1 cellular context compared by ENCODE assay signal in the genomic region with DNA sequence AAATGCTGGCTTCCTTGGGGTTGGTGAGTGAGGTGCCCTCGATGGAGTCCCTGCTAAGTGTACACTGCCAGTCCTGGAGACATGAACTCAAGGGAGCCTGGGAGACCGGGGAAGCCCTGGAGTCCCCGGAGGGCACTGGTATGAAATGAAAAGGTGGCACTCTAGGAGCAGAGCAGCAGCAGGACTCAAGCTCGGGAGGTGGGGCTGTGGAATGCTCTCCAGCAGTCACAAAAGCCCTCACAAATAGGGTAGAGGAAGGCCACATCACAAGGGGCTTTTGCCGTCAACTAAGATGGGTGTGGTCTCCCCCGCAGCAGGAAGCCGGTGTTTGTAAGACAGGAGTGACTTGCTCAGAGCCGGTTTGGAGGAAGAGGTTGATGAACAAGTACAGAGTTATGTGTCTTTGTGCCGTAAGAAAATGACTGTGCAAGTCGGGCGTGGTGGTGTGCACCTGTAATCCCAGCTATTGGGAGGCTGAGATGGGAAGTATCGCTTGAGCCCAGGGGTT.
TF ChIP-seq lines count a peak whose summit lies in the region.

No MANE protein-coding gene starts in this region.

TF ChIP-seq in WTC11, 78 proteins besides CTCF, POLR2A, EP300 and RAD21 (continued from another document):
- TF ChIP-seq, protein P1, sequence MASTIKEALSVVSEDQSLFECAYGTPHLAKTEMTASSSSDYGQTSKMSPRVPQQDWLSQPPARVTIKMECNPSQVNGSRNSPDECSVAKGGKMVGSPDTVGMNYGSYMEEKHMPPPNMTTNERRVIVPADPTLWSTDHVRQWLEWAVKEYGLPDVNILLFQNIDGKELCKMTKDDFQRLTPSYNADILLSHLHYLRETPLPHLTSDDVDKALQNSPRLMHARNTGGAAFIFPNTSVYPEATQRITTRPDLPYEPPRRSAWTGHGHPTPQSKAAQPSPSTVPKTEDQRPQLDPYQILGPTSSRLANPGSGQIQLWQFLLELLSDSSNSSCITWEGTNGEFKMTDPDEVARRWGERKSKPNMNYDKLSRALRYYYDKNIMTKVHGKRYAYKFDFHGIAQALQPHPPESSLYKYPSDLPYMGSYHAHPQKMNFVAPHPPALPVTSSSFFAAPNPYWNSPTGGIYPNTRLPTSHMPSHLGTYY (CRISPR knock-in tag; IDR thresholded peaks at IDR 0.05), result no peak
- TF ChIP-seq, protein P2, sequence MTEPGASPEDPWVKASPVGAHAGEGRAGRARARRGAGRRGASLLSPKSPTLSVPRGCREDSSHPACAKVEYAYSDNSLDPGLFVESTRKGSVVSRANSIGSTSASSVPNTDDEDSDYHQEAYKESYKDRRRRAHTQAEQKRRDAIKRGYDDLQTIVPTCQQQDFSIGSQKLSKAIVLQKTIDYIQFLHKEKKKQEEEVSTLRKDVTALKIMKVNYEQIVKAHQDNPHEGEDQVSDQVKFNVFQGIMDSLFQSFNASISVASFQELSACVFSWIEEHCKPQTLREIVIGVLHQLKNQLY (CRISPR knock-in tag; IDR thresholded peaks at IDR 0.05), result no peak
- no peak for TF ChIP-seq TP53 (CRISPR knock-in tag; IDR thresholded peaks at IDR 0.05)
TF ChIP-seq in WTC11: peak in this region for 0.
